6 cellular contexts compared by ENCODE assay signal in genomic region chrX:104230060-104230459, GRCh38. TPM values are rescaled to one million over a fixed set of nuclear protein-coding genes. Genes with fewer than 3 reads are reported as not detected.
"Had no signal": no experiment of that assay in that cellular context is flagged by ENCODE, and none has a peak within 500 bp of the region (broad histone marks: within the 10 kb centered on the region; RNA-seq: fewer than 3 reads in every experiment).

No MANE protein-coding gene starts in this region.

RNA-seq across cellular contexts. Expression of gene ESX1, which starts 24.7 kb away (rescaled TPM):
- polyA plus RNA-seq: endothelial cell of umbilical vein, esophagus, fibroblast of lung, foreskin keratinocyte, heart left ventricle, heart right ventricle had no signal
